17 cellular contexts compared by ENCODE assay signal in the genomic region with DNA sequence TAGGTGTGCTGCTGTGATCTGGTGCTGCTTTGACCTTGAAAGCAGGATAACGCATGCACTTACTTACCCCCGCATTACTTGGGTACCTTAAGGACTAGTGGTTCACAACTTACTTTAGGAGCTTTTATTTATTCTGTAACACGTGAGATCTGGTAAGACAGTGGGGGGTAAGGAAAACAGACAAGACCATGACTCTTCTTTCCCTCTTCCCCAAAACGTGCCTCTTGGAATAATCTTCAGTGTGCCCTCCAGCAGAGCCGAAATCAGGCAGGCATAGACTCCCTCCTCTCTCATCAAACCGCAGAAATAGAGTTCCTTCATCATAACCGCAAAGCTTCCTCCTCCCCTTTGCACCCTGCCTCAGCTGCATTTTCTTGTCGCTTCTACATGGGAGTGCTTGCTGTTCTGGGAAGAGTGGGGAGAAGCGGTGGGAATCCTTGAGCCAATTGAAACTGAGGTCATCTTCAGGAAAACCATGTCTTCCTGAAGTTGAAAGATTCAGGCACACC. TPM values are rescaled to one million over a fixed set of nuclear protein-coding genes. Genes with fewer than 3 reads are reported as not detected.
DNase-seq lines count a peak whose midpoint lies in the region; ATAC-seq lines count a peak whose summit lies in the region.
"Had no signal": no experiment of that assay in that cellular context is flagged by ENCODE, and none has a peak within 500 bp of the region (broad histone marks: within the 10 kb centered on the region; RNA-seq: fewer than 3 reads in every experiment).

No MANE protein-coding gene starts in this region.

- peak overlapping the region; percentile 8 for H3K4me3 Mint-ChIP-seq in activated CD4-positive, alpha-beta T cell treated with anti-CD3 and anti-CD28 coated beads, Interleukin-2, amount 10 ng/mL, durations not matched to agents 7 days and 5 days
- H3K4me3 Mint-ChIP-seq in naive thymus-derived CD4-positive, alpha-beta T cell = peak overlapping the region; percentile 2 to 70 (median 53)

- in situ Hi-C loops in KBM-7 (cut with MboI; ENCODE audit: low pct_unique_long_range_greater_than_20kb, low sequenced_read_pairs) = no loop called here

- peaks cover 72% of the 10 kb centered on the region for H3K36me3 Mint-ChIP-seq in activated CD4-positive, alpha-beta T cell treated with anti-CD3 and anti-CD28 coated beads, Interleukin-2, amount 10 ng/mL, durations not matched to agents 7 days and 5 days (ENCODE audit: low read depth)
- H3K36me3 Mint-ChIP-seq in activated naive CD4-positive, alpha-beta T cell treated with anti-CD3 and anti-CD28 coated beads, Interleukin-2, amount 50 U/mL, for 72 hours = no peaks in the 10 kb centered on the region
- H3K36me3 Mint-ChIP-seq in naive thymus-derived CD4-positive, alpha-beta T cell = peaks cover 14 to 52% (median 41%) of the 10 kb centered on the region in 5 donors

- H3K27me3 Mint-ChIP-seq in activated CD4-positive, alpha-beta T cell treated with anti-CD3 and anti-CD28 coated beads, Interleukin-2, amount 10 ng/mL, durations not matched to agents 7 days and 5 days = no peaks in the 10 kb centered on the region
- H3K27me3 Mint-ChIP-seq in naive thymus-derived CD4-positive, alpha-beta T cell = no peaks in the 10 kb centered on the region

- no peaks in the 10 kb centered on the region for H3K9me3 ChIP-seq in naive thymus-derived CD4-positive, alpha-beta T cell (ENCODE audit: control insufficient read depth in 2 of 3, low read length in 3 of 3)
- H3K9me3 ChIP-seq: prostate gland, spleen had no signal

- peaks cover 37 to 93% (median 49%) of the 10 kb centered on the region in 3 experiments for H3K36me3 ChIP-seq in naive thymus-derived CD4-positive, alpha-beta T cell (ENCODE audit: control insufficient read depth in 2 of 3, insufficient read depth in 3 of 3, low read length in 3 of 3)

- POLR2A ChIA-PET in activated CD4-positive, alpha-beta T cell treated with anti-CD3 and anti-CD28 coated beads, Interleukin-2, amount 10 ng/mL, durations not matched to agents 7 days and 5 days (lab: Charles Lee) = no interaction called here
- POLR2A ChIA-PET in naive thymus-derived CD4-positive, alpha-beta T cell (lab: Charles Lee) = no interaction called here

- no peak overlapping the region for H3K4me3 ChIP-seq in naive thymus-derived CD4-positive, alpha-beta T cell (ENCODE audit: low read length)
- H3K4me3 ChIP-seq: prostate gland, spleen had no signal

- CTCF ChIA-PET in activated CD4-positive, alpha-beta T cell treated with anti-CD3 and anti-CD28 coated beads, Interleukin-2, amount 10 ng/mL, durations not matched to agents 7 days and 5 days (lab: Charles Lee) = interaction anchor here (0.6 to 1.6 kb wide), 6 partner anchors 9 to 453 kb away, joined by 3 to 6 read pairs (median 3); no protein-coding TSS in a partner anchor
- CTCF ChIA-PET in naive thymus-derived CD4-positive, alpha-beta T cell (lab: Charles Lee) = interaction anchor here (1.1 kb wide), 2 partner anchors 44 to 187 kb away, joined by 3 to 4 read pairs; a partner anchor contains a TSS

- peak overlapping the region; percentile 19 for H3K27ac ChIP-seq in naive thymus-derived CD4-positive, alpha-beta T cell (ENCODE audit: low read depth, low read length)
- H3K27ac ChIP-seq: KMS-11, prostate gland had no signal

- intact Hi-C loops in naive thymus-derived CD4-positive, alpha-beta T cell (cut with micrococcal nuclease) = loop anchor here (5.0 to 10.0 kb wide), 2 partner anchors 41 to 189 kb away; a partner anchor contains a TSS

- ATAC-seq in activated naive CD4-positive, alpha-beta T cell treated with anti-CD3 and anti-CD28 coated beads, Interleukin-2, amount 50 U/mL, for 72 hours = no peak
- no peak for ATAC-seq in naive thymus-derived CD4-positive, alpha-beta T cell

- no peaks in the 10 kb centered on the region for H3K27me3 ChIP-seq in naive thymus-derived CD4-positive, alpha-beta T cell (ENCODE audit: control insufficient read depth in 2 of 2, insufficient read depth in 2 of 2, low read length in 2 of 2)
- H3K27me3 ChIP-seq: spleen had no signal

- H3K4me1 Mint-ChIP-seq in activated CD4-positive, alpha-beta T cell treated with anti-CD3 and anti-CD28 coated beads, Interleukin-2, amount 10 ng/mL, durations not matched to agents 7 days and 5 days = peaks cover 40% of the 10 kb centered on the region
- H3K4me1 Mint-ChIP-seq in naive thymus-derived CD4-positive, alpha-beta T cell = peaks cover 10 to 48% (median 36%) of the 10 kb centered on the region in 7 donors

- peaks cover 0 to 7% of the 10 kb centered on the region in 2 donors for H3K4me1 ChIP-seq in naive thymus-derived CD4-positive, alpha-beta T cell (ENCODE audit: control insufficient read depth in 2 of 2, insufficient read depth in 2 of 2, low read length in 2 of 2)
- H3K4me1 ChIP-seq: prostate gland had no signal

- peak overlapping the region; percentile 61 for H3K27ac Mint-ChIP-seq in activated CD4-positive, alpha-beta T cell treated with anti-CD3 and anti-CD28 coated beads, Interleukin-2, amount 10 ng/mL, durations not matched to agents 7 days and 5 days
- H3K27ac Mint-ChIP-seq in activated naive CD4-positive, alpha-beta T cell treated with anti-CD3 and anti-CD28 coated beads, Interleukin-2, amount 50 U/mL, for 72 hours = peak overlapping the region; percentile 57 to 63
- peak overlapping the region; percentile 41 to 83 (median 65) for H3K27ac Mint-ChIP-seq in naive thymus-derived CD4-positive, alpha-beta T cell

- no peak for DNase-seq in activated CD4-positive, alpha-beta T cell treated with anti-CD3 and anti-CD28 coated beads, Interleukin-2, amount 10 ng/mL, durations not matched to agents 7 days and 5 days
- DNase-seq in activated CD4-positive, alpha-beta T cell treated with anti-CD3 and anti-CD28 coated beads for 48 hours = no peak
- DNase-seq in KBM-7 = peak; percentile 73
- DNase-seq in activated naive CD4-positive, alpha-beta T cell treated with anti-CD3 and anti-CD28 coated beads, Interleukin-2, amount 50 U/mL, for 72 hours (ENCODE audit: low spot score in 2 of 2) = no peak
- DNase-seq in naive thymus-derived CD4-positive, alpha-beta T cell = peak in 3 of 9 donors; percentile 23 to 33 (median 24)
- no peak for DNase-seq in AML-193 (lab: John Stamatoyannopoulos, UW)
- no peak for DNase-seq in hippocampal formation (lab: John Stamatoyannopoulos, UW)
- DNase-seq in HuH-7 (ENCODE audit: low spot score) = no peak
- DNase-seq: activated gamma-delta T cell; foreskin melanocyte; NCI-H1417 treated with DMSO at 0.1 percent for 48 hours; NCI-H2227 treated with DMSO at 0.1 percent for 48 hours; SHP77; spleen; stimulated activated naive CD4-positive, alpha-beta T cell treated with Interleukin-2 at 50 U/mL for 16 hours had no signal

- no peaks in the 10 kb centered on the region for H3K9me3 Mint-ChIP-seq in activated CD4-positive, alpha-beta T cell treated with anti-CD3 and anti-CD28 coated beads, Interleukin-2, amount 10 ng/mL, durations not matched to agents 7 days and 5 days
- no peaks in the 10 kb centered on the region for H3K9me3 Mint-ChIP-seq in activated naive CD4-positive, alpha-beta T cell treated with anti-CD3 and anti-CD28 coated beads, Interleukin-2, amount 50 U/mL, for 72 hours
- no peaks in the 10 kb centered on the region for H3K9me3 Mint-ChIP-seq in naive thymus-derived CD4-positive, alpha-beta T cell

RNA-seq across cellular contexts. Expression of a gene that starts 43.4 kb away (rescaled TPM):
- 10 to 100 TPM; 18.5 to 19.4 TPM for total RNA-seq in activated CD4-positive, alpha-beta T cell treated with anti-CD3 and anti-CD28 coated beads, Interleukin-2, amount 10 ng/mL, durations not matched to agents 7 days and 5 days
- 10 to 100 TPM in 1 of 2 donors, 1 to 10 TPM in 1; 3.1 to 19.0 TPM for total RNA-seq in activated naive CD4-positive, alpha-beta T cell treated with anti-CD3 and anti-CD28 coated beads, Interleukin-2, amount 50 U/mL, for 72 hours
- 10 to 100 TPM; 11.0 to 34.9 (median 18.3) TPM for total RNA-seq in naive thymus-derived CD4-positive, alpha-beta T cell
- 1 to 10 TPM; 2.8 to 4.7 TPM for polyA plus RNA-seq in naive thymus-derived CD4-positive, alpha-beta T cell
